13 cellular contexts compared by ENCODE assay signal in the genomic region with DNA sequence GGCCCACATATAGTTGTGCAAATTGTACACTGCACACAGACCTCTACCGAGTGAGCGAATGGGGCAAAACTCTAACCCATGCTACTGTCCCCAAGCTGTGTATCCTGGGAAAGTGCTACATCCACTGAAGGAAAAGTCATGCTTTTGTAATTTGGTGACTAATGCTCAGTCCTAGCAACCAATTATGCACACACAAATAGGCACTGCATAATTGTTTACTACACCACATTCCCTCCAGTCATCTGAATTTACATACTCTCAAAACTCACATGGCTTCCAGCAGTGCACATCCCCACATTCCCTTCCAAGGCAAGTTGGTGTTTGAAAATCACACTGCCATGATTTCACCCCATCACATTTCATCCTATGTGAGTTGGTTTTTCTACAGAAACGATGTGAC.
A peak's percentile ranks its signal among the peaks of the same experiment; 100 is the strongest.
DNase-seq lines count a peak whose midpoint lies in the region; ATAC-seq, FAIRE-seq and TF ChIP-seq lines count a peak whose summit lies in the region.
"Had no signal": no experiment of that assay in that cellular context is flagged by ENCODE, and none has a peak within 500 bp of the region (broad histone marks: within the 10 kb centered on the region; RNA-seq: fewer than 3 reads in every experiment).

No MANE protein-coding gene starts in this region.

- peak overlapping the region; percentile 85 for H3K9ac ChIP-seq in mesenchymal stem cell (ENCODE audit: low read length)
- H3K9ac ChIP-seq: BLaER1 treated with 17β-estradiol and CSF1 and Interleukin-3, amounts not matched to agents 10 nM and 100 nM had no signal

- CTCF ChIA-PET in activated CD4-positive, alpha-beta memory T cell treated with anti-CD3 and anti-CD28 coated beads, Interleukin-2, amount 10 ng/mL, durations not matched to agents 7 days and 5 days (lab: Charles Lee): no interaction called here

- H3K36me3 ChIP-seq in breast epithelium (no peaks in the 10 kb centered on the region), mesenchymal stem cell (ENCODE audit: control insufficient read depth in 1 of 2, insufficient read depth in 2 of 2, low read depth in 1 of 2, low read length in 2 of 2) (no peaks in the 10 kb centered on the region)
- H3K36me3 ChIP-seq: BLaER1 treated with 17β-estradiol and CSF1 and Interleukin-3, amounts not matched to agents 10 nM and 100 nM; upper lobe of left lung had no signal

- H2AFZ ChIP-seq in mesenchymal stem cell (ENCODE audit: low read depth, low read length): no peak overlapping the region

- no peak for TF ChIP-seq POLR2A in breast epithelium (IDR thresholded peaks at IDR 0.05)

- H3K4me1 ChIP-seq in breast epithelium (no peaks in the 10 kb centered on the region), mesenchymal stem cell (ENCODE audit: control insufficient read depth, insufficient read depth, low read depth, low read length) (peaks cover 3% of the 10 kb centered on the region)

- H3K23ac ChIP-seq in mesenchymal stem cell (ENCODE audit: low read length in 2 of 2): no peak overlapping the region

- no peaks in the 10 kb centered on the region for H3K79me1 ChIP-seq in mesenchymal stem cell (replicated peaks; ENCODE audit: low read length, poor library complexity, severe bottlenecking)

- H3K4me3 Mint-ChIP-seq in activated CD4-positive, alpha-beta memory T cell treated with anti-CD3 and anti-CD28 coated beads, Interleukin-2, amount 10 ng/mL, durations not matched to agents 7 days and 5 days: no peak overlapping the region
- H3K4me3 Mint-ChIP-seq: activated B cell treated with CpG ODN at 0.5 μM for 24 hours; activated T-cell treated with anti-CD3 and anti-CD28 coated beads, Interleukin-2, amount 50 U/mL, for 4 hours; natural killer cell had no signal

- no peak overlapping the region for H2BK5ac ChIP-seq in mesenchymal stem cell (ENCODE audit: low read depth, low read length, poor library complexity, severe bottlenecking)

- H3K4me3 ChIP-seq in breast epithelium: no peak overlapping the region
- no peak overlapping the region for H3K4me3 ChIP-seq in mesenchymal stem cell (ENCODE audit: insufficient read depth in 1 of 2, low read depth in 1 of 2, low read length in 2 of 2)
- H3K4me3 ChIP-seq: BLaER1 treated with 17β-estradiol and CSF1 and Interleukin-3, amounts not matched to agents 10 nM and 100 nM; upper lobe of left lung had no signal

- H3K27me3 ChIP-seq in breast epithelium: no peaks in the 10 kb centered on the region
- H3K27me3 ChIP-seq in mesenchymal stem cell (ENCODE audit: control insufficient read depth in 1 of 2, insufficient read depth in 1 of 2, low read length in 2 of 2): peaks cover 0 to 9% of the 10 kb centered on the region in 2 experiments
- H3K27me3 ChIP-seq: BLaER1 treated with 17β-estradiol and CSF1 and Interleukin-3, amounts not matched to agents 10 nM and 100 nM; upper lobe of left lung had no signal

- H2AK5ac ChIP-seq in mesenchymal stem cell (ENCODE audit: low read length, severe bottlenecking): no peak overlapping the region

- no peak overlapping the region for H2BK15ac ChIP-seq in mesenchymal stem cell (ENCODE audit: low read depth, poor library complexity, severe bottlenecking)

- no peak overlapping the region for H2BK120ac ChIP-seq in mesenchymal stem cell (ENCODE audit: low read depth, low read length)

- no peak overlapping the region for H4K8ac ChIP-seq in mesenchymal stem cell (ENCODE audit: low read length)

- H3K4me1 Mint-ChIP-seq in activated CD4-positive, alpha-beta memory T cell treated with anti-CD3 and anti-CD28 coated beads, Interleukin-2, amount 10 ng/mL, durations not matched to agents 7 days and 5 days: peaks cover 2% of the 10 kb centered on the region
- H3K4me1 Mint-ChIP-seq: activated B cell treated with CpG ODN at 0.5 μM for 24 hours, natural killer cell had no signal

- no peak overlapping the region for H3K14ac ChIP-seq in mesenchymal stem cell (ENCODE audit: low read length in 2 of 2)

- no peak overlapping the region for H4K91ac ChIP-seq in mesenchymal stem cell (ENCODE audit: low read length)

- H3K9me3 Mint-ChIP-seq in activated CD4-positive, alpha-beta memory T cell treated with anti-CD3 and anti-CD28 coated beads, Interleukin-2, amount 10 ng/mL, durations not matched to agents 7 days and 5 days: no peaks in the 10 kb centered on the region
- H3K9me3 Mint-ChIP-seq: activated B cell treated with CpG ODN at 0.5 μM for 24 hours; activated T-cell treated with anti-CD3 and anti-CD28 coated beads, Interleukin-2, amount 50 U/mL, for 4 hours; natural killer cell had no signal

- H3K4ac ChIP-seq in mesenchymal stem cell (ENCODE audit: low read depth in 1 of 2, low read length in 2 of 2): no peak overlapping the region

- intact Hi-C loops in breast epithelium (cut with DNase I; ENCODE audit: low total_unique reads): no loop called here

- peak; percentile 80 for DNase-seq in AG08396 (ENCODE audit: low spot score)
- no peak for DNase-seq in HTR-8/SVneo (ENCODE audit: insufficient read length, low spot score)
- no peak for DNase-seq in breast epithelium (ENCODE audit: low spot score in 2 of 2)
- peak; percentile 95 for DNase-seq in mesenchymal stem cell
- DNase-seq in 8988T: no peak
- DNase-seq in MV-4-11 (lab: John Stamatoyannopoulos, UW): no peak
- no peak for DNase-seq in activated CD4-positive, alpha-beta memory T cell treated with anti-CD3 and anti-CD28 coated beads, Interleukin-2, amount 10 ng/mL, durations not matched to agents 7 days and 5 days
- DNase-seq: activated B cell treated with CpG ODN at 0.5 μM for 24 hours; activated T-cell treated with anti-CD3 and anti-CD28 coated beads, Interleukin-2, amount 50 U/mL, for 4 hours; natural killer cell; upper lobe of left lung had no signal

- 69% methylated on average over 2 of the region's 3 CpGs for WGBS in mesenchymal stem cell

- ATAC-seq in HG02759 (IDR thresholded peaks at IDR 0.05; ENCODE audit: unreplicated experiment): no peak
- ATAC-seq: activated T-cell treated with anti-CD3 and anti-CD28 coated beads, Interleukin-2, amount 50 U/mL, for 4 hours; natural killer cell had no signal

- no peaks in the 10 kb centered on the region for H3K9me3 ChIP-seq in breast epithelium
- H3K9me3 ChIP-seq in mesenchymal stem cell (ENCODE audit: control insufficient read depth, low read length): no peaks in the 10 kb centered on the region
- H3K9me3 ChIP-seq: BLaER1 treated with 17β-estradiol and CSF1 and Interleukin-3, amounts not matched to agents 10 nM and 100 nM; upper lobe of left lung had no signal

- H3K18ac ChIP-seq in mesenchymal stem cell (ENCODE audit: low read depth in 1 of 2, low read length in 2 of 2): peak overlapping the region in 1 of 2 experiments; percentile 30

- H3K27ac Mint-ChIP-seq in activated CD4-positive, alpha-beta memory T cell treated with anti-CD3 and anti-CD28 coated beads, Interleukin-2, amount 10 ng/mL, durations not matched to agents 7 days and 5 days: no peak overlapping the region
- H3K27ac Mint-ChIP-seq: activated B cell treated with CpG ODN at 0.5 μM for 24 hours, natural killer cell had no signal

- H2BK12ac ChIP-seq in mesenchymal stem cell (ENCODE audit: low read length in 2 of 2): no peak overlapping the region

- POLR2A ChIA-PET in activated CD4-positive, alpha-beta memory T cell treated with anti-CD3 and anti-CD28 coated beads, Interleukin-2, amount 10 ng/mL, durations not matched to agents 7 days and 5 days (lab: Charles Lee): no interaction called here

- TF ChIP-seq CTCF in breast epithelium (IDR thresholded peaks at IDR 0.05): no peak

- H3K27me3 Mint-ChIP-seq in activated CD4-positive, alpha-beta memory T cell treated with anti-CD3 and anti-CD28 coated beads, Interleukin-2, amount 10 ng/mL, durations not matched to agents 7 days and 5 days: no peaks in the 10 kb centered on the region
- H3K27me3 Mint-ChIP-seq: activated B cell treated with CpG ODN at 0.5 μM for 24 hours had no signal

- FAIRE-seq in HTR-8/SVneo (lab: Jason Lieb, UNC): peak; percentile 48

- H3K36me3 Mint-ChIP-seq in activated CD4-positive, alpha-beta memory T cell treated with anti-CD3 and anti-CD28 coated beads, Interleukin-2, amount 10 ng/mL, durations not matched to agents 7 days and 5 days (ENCODE audit: low read depth): no peaks in the 10 kb centered on the region
- H3K36me3 Mint-ChIP-seq: natural killer cell had no signal

- H3K27ac ChIP-seq in breast epithelium (peak overlapping the region; percentile 58 to 85), mesenchymal stem cell (ENCODE audit: low read length, poor library complexity, severe bottlenecking) (no peak overlapping the region)
- H3K27ac ChIP-seq: BLaER1 treated with 17β-estradiol and CSF1 and Interleukin-3, amounts not matched to agents 10 nM and 100 nM; upper lobe of left lung had no signal

- no peak overlapping the region for H3K4me2 ChIP-seq in mesenchymal stem cell (ENCODE audit: low read length, poor library complexity, severe bottlenecking)

Comparison
In these comparisons a context has a peak if more than half of its experiments do, and no peak if none do; other contexts are left out.
1. DNase-seq: peak in AG08396 (single experiment) and mesenchymal stem cell (single experiment); none in HTR-8/SVneo (single experiment), breast epithelium (0 of 2), 8988T (single experiment), MV-4-11 (single experiment) and activated CD4-positive, alpha-beta memory T cell treated with anti-CD3 and anti-CD28 coated beads, Interleukin-2, amount 10 ng/mL, durations not matched to agents 7 days and 5 days (single experiment).